ENCODE assay signal across 9 cellular contexts in genomic region chrX:44314259-44314734, GRCh38. TPM values are rescaled to one million over a fixed set of nuclear protein-coding genes. Genes with fewer than 3 reads are reported as not detected.
DNase-seq lines count a peak whose midpoint lies in the region; ATAC-seq and TF ChIP-seq lines count a peak whose summit lies in the region.
"Had no signal": no experiment of that assay in that cellular context is flagged by ENCODE, and none has a peak within 500 bp of the region (broad histone marks: within the 10 kb centered on the region; RNA-seq: fewer than 3 reads in every experiment).

No MANE protein-coding gene starts in this region.

- no peak overlapping the region for H3K4me3 ChIP-seq in endodermal cell (ENCODE audit: low read length)

- no peaks in the 10 kb centered on the region for H3K4me1 ChIP-seq in endodermal cell (ENCODE audit: control insufficient read depth, insufficient read depth, low read length)

- no peak overlapping the region for H3K9ac ChIP-seq in endodermal cell (ENCODE audit: extremely low read depth, low read length, poor library complexity, severe bottlenecking)

- TF ChIP-seq CTCF in endodermal cell (conservative IDR thresholded peaks at IDR 0.05) = no peak

- no peaks in the 10 kb centered on the region for H3K9me3 ChIP-seq in endodermal cell (ENCODE audit: control insufficient read depth, low read length)

- H3K36me3 ChIP-seq in endodermal cell (ENCODE audit: control insufficient read depth, insufficient read depth, low read length) = no peaks in the 10 kb centered on the region

- no peaks in the 10 kb centered on the region for H3K27me3 ChIP-seq in endodermal cell (ENCODE audit: control insufficient read depth, insufficient read depth, low read length, poor library complexity, severe bottlenecking)

- H3K27me3 Mint-ChIP-seq in endodermal cell (ENCODE audit: insufficient read depth) = no peaks in the 10 kb centered on the region

- no peaks in the 10 kb centered on the region for H3K36me3 Mint-ChIP-seq in endodermal cell (ENCODE audit: low read depth)

- H3K4me1 Mint-ChIP-seq in endodermal cell = peaks cover 2% of the 10 kb centered on the region

- no peak overlapping the region for H3K27ac ChIP-seq in endodermal cell (ENCODE audit: low read depth, low read length)

- no peak for ATAC-seq in HG02938 (IDR thresholded peaks at IDR 0.05; ENCODE audit: unreplicated experiment)
- ATAC-seq in HG02885 (IDR thresholded peaks at IDR 0.05; ENCODE audit: poor library complexity, unreplicated experiment) = no peak

- H3K4me3 Mint-ChIP-seq in endodermal cell = no peak overlapping the region

- DNase-seq in GDM1 (lab: John Stamatoyannopoulos, UW) (peak; percentile 97), NCI-H226 (peak; percentile 92), endodermal cell (peak; percentile 52), non-pigmented ciliary epithelial cell (ENCODE audit: low read depth) (peak; percentile 13), NCI-H1105 (lab: John Stamatoyannopoulos, UW) (no peak), NCI-H187 treated with DMSO at 0.1 percent for 48 hours (lab: John Stamatoyannopoulos, UW) (no peak)
- DNase-seq: NCI-H1417 treated with DMSO at 0.1 percent for 48 hours had no signal

- no peak overlapping the region for H3K27ac Mint-ChIP-seq in endodermal cell

- peaks cover 64% of the 10 kb centered on the region for H3K9me3 Mint-ChIP-seq in endodermal cell

- 100% methylated on average over 1 of the region's 2 CpGs; no CpG with 5 or more reads in 1 of the 2 experiments for WGBS in endodermal cell (ENCODE audit: insufficient coverage in 1 of 2, insufficient read length in 1 of 2), 2 experiments

RNA-seq across cellular contexts. Expression of gene EFHC2, which starts 29.2 kb away (rescaled TPM):
- 1 to 10 TPM; 1.3 to 2.2 TPM for total RNA-seq in endodermal cell
- 0.50 TPM for polyA plus RNA-seq in endodermal cell (2013, experiment 1 of 2)
- 0.50 TPM for polyA plus RNA-seq in endodermal cell (2013, experiment 2 of 2)

Comparison
In these comparisons a context has a peak if more than half of its experiments do, and no peak if none do; other contexts are left out.
1. DNase-seq: peak in GDM1 (single experiment), NCI-H226 (single experiment), endodermal cell (single experiment) and non-pigmented ciliary epithelial cell (single experiment); none in NCI-H1105 (single experiment) and NCI-H187 treated with DMSO at 0.1 percent for 48 hours (single experiment).